In genomic region chr16:30946671-30947532, GRCh38 we compare ENCODE assay signal across 1 cellular context.
TF ChIP-seq lines count a peak whose summit lies in the region.

No MANE protein-coding gene starts in this region.

TF ChIP-seq in H1, 55 proteins besides CTCF, POLR2A, EP300 and RAD21:
- TF ChIP-seq TCF12 (IDR thresholded peaks at IDR 0.05; ENCODE audit: low read depth, low read length), result no peak
- no peak for TF ChIP-seq BCL11A (IDR thresholded peaks at IDR 0.05; ENCODE audit: low read depth in 2 of 2, low read length in 2 of 2)
- no peak for TF ChIP-seq POLR2AphosphoS5 (IDR thresholded peaks at IDR 0.05; ENCODE audit: low read depth, low read length)
- TF ChIP-seq SIN3A (conservative IDR thresholded peaks at IDR 0.05 in 1 of 2, IDR thresholded peaks at IDR 0.05 in 1 of 2; ENCODE audit: low read depth in 1 of 2, low read length in 2 of 2), result no peak
- no peak for TF ChIP-seq E2F6 (IDR thresholded peaks at IDR 0.05)
- no peak for TF ChIP-seq BACH1 (IDR thresholded peaks at IDR 0.05; ENCODE audit: low read length)
- TF ChIP-seq EGR1 (IDR thresholded peaks at IDR 0.05; ENCODE audit: borderline replicate concordance, low read depth, low read length), result no peak
- TF ChIP-seq CTBP2 (IDR thresholded peaks at IDR 0.05; ENCODE audit: borderline replicate concordance, insufficient read depth, insufficient read length, low read length), result no peak
- TF ChIP-seq KDM4A (IDR thresholded peaks at IDR 0.05; ENCODE audit: low read depth, low read length, severe bottlenecking), result no peak
- TF ChIP-seq ZNF274 (IDR thresholded peaks at IDR 0.05; ENCODE audit: borderline replicate concordance, extremely low read depth, low read length), result no peak
- no peak for TF ChIP-seq ATF2 (IDR thresholded peaks at IDR 0.05; ENCODE audit: low read length)
- TF ChIP-seq FOSL1 (IDR thresholded peaks at IDR 0.05; ENCODE audit: insufficient read depth, low read depth, low read length), result no peak
- TF ChIP-seq CEBPB (IDR thresholded peaks at IDR 0.05; ENCODE audit: low read depth, low read length), result no peak
- no peak for TF ChIP-seq TAF1 (IDR thresholded peaks at IDR 0.05; ENCODE audit: low read depth, low read length)
- TF ChIP-seq YY1 (IDR thresholded peaks at IDR 0.05; ENCODE audit: low read depth, low read length), result no peak
- TF ChIP-seq SP1 (IDR thresholded peaks at IDR 0.05; ENCODE audit: low read depth, low read length), result no peak
- TF ChIP-seq KDM5A (IDR thresholded peaks at IDR 0.05; ENCODE audit: low read length), result no peak
- no peak for TF ChIP-seq JUN (IDR thresholded peaks at IDR 0.05; ENCODE audit: low read depth, low read length)
- no peak for TF ChIP-seq RFX5 (IDR thresholded peaks at IDR 0.05; ENCODE audit: borderline replicate concordance, low read depth, low read length)
